ENCODE assay signal across 17 cellular contexts in the genomic region with DNA sequence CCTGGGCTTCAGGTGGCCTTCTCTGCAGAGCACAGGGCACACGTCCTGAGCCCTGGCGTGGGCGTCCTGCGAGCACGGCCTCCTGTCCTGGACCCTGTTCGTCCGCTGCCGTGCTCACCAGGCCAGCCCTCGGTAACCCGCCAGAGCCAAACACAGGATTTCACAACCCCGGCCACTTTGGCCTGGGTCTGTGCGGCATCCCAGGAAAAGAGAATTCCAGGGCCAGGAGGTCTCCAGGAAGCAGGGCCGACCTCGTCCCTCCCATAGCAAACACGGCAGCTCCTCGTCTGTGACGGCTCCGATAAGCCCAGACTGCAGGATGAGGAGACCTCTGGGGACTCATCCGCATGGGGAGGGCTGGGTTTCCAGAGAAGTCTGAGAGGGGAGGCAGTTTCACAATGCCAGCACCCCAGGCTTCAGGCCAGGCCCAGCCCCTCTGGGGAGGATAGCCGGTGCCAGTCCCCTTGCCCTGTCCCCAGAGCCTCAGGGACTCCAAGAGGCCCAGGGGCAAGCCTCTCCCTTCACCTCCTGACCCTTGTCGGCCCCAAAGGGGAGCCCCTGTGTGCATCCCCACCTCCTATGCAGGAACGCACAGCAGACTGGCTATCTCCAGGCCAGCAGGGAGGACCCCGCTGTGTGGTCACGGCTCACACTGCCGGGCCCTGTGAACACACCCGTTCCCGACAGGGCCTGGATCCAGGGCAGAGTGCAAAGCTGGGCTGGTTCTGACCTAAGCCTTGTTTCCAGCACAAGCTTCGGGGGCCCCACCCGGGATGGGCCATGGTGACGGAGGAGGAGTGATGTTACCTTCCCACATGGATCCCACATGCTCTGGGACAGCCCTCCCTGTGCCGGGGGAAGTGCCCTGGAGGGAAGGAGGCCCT. TPM values are rescaled to one million over a fixed set of nuclear protein-coding genes. Genes with fewer than 3 reads are reported as not detected.
DNase-seq lines count a peak whose midpoint lies in the region; ATAC-seq and TF ChIP-seq lines count a peak whose summit lies in the region.
"Had no signal": no experiment of that assay in that cellular context is flagged by ENCODE, and none has a peak within 500 bp of the region (broad histone marks: within the 10 kb centered on the region; RNA-seq: fewer than 3 reads in every experiment).

No MANE protein-coding gene starts in this region.

- 69% methylated on average over 31 of the region's 31 CpGs for WGBS in mesenchymal stem cell
- 44% methylated on average over 4 of the region's 31 CpGs for WGBS in suprapubic skin

- no peak overlapping the region for H2BK5ac ChIP-seq in mesenchymal stem cell (ENCODE audit: low read depth, low read length, poor library complexity, severe bottlenecking)

- no peak overlapping the region for H2AK5ac ChIP-seq in mesenchymal stem cell (ENCODE audit: low read length, severe bottlenecking)

- TF ChIP-seq CTCF in fibroblast of villous mesenchyme (IDR thresholded peaks at IDR 0.05; ENCODE audit: insufficient read depth, low read depth, low read length), result no peak
- TF ChIP-seq CTCF in suprapubic skin (IDR thresholded peaks at IDR 0.05), result no peak

- no peak for TF ChIP-seq EP300 in suprapubic skin (IDR thresholded peaks at IDR 0.05)

- H2AFZ ChIP-seq in mesenchymal stem cell (ENCODE audit: low read depth, low read length), result no peak overlapping the region
- H2AFZ ChIP-seq: PC-9 had no signal

- no peak overlapping the region for H3K4me2 ChIP-seq in mesenchymal stem cell (ENCODE audit: low read length, poor library complexity, severe bottlenecking)
- H3K4me2 ChIP-seq: PC-9 had no signal

- TF ChIP-seq POLR2A in suprapubic skin (IDR thresholded peaks at IDR 0.05) (no peak), GM18505 (IDR thresholded peaks at IDR 0.05; ENCODE audit: borderline replicate concordance, extremely low read depth, insufficient read depth, insufficient read length) (no peak)

- no peak overlapping the region for H3K23ac ChIP-seq in mesenchymal stem cell (ENCODE audit: low read length in 2 of 2)

- peak overlapping the region in 1 of 2 experiments; percentile 67 for H3K14ac ChIP-seq in mesenchymal stem cell (ENCODE audit: low read length in 2 of 2)

- DNase-seq in HuH-7.5 (ENCODE audit: low spot score), result peak; percentile 91
- peak; percentile 92 for DNase-seq in fibroblast of villous mesenchyme (ENCODE audit: low read depth)
- DNase-seq in mesenchymal stem cell, result peak; percentile 47
- peak; percentile 92 to 94 for DNase-seq in suprapubic skin (ENCODE audit: low spot score in 2 of 2)
- no peak for DNase-seq in cerebellar nuclear complex (lab: John Stamatoyannopoulos, UW)
- DNase-seq in NCI-H2196 treated with DMSO at 0.1 percent for 48 hours (lab: John Stamatoyannopoulos, UW; ENCODE audit: unreplicated experiment), result no peak
- DNase-seq in NCI-H345 treated with DMSO at 0.1 percent for 48 hours (lab: John Stamatoyannopoulos, UW; ENCODE audit: unreplicated experiment), result no peak
- DNase-seq: activated CD4-positive, alpha-beta memory T cell treated with anti-CD3 and anti-CD28 coated beads for 36 hours; activated T-cell treated with anti-CD3 and anti-CD28 coated beads, Interleukin-2, amount 50 U/mL, for 48 hours; amniotic stem cell; colonic mucosa; erythroblast; NCI-H1694 treated with DMSO at 0.1 percent for 48 hours; PC-9; stimulated activated CD4-positive, alpha-beta T cell treated with anti-CD3 and anti-CD28 coated beads, Interleukin-12 subunit alpha, Interleukin-12 subunit beta, amount 100 ng/mL, for 4 hours had no signal

- peak overlapping the region; percentile 94 for H4K91ac ChIP-seq in mesenchymal stem cell (ENCODE audit: low read length)

- H4K8ac ChIP-seq in mesenchymal stem cell (ENCODE audit: low read length), result peak overlapping the region; percentile 82

- H3K4me3 ChIP-seq in fibroblast of villous mesenchyme (ENCODE audit: low read depth, low read length) (no peak overlapping the region), mesenchymal stem cell (ENCODE audit: insufficient read depth in 1 of 2, low read depth in 1 of 2, low read length in 2 of 2) (no peak overlapping the region), suprapubic skin (no peak overlapping the region)
- H3K4me3 ChIP-seq: colonic mucosa, PC-9 had no signal

- H3K27ac ChIP-seq in mesenchymal stem cell (ENCODE audit: low read length, poor library complexity, severe bottlenecking) (no peak overlapping the region), suprapubic skin (peak overlapping the region; percentile 87)
- H3K27ac ChIP-seq: colonic mucosa, PC-9 had no signal

- no peaks in the 10 kb centered on the region for H3K36me3 ChIP-seq in mesenchymal stem cell (ENCODE audit: control insufficient read depth in 1 of 2, insufficient read depth in 2 of 2, low read depth in 1 of 2, low read length in 2 of 2)
- no peaks in the 10 kb centered on the region for H3K36me3 ChIP-seq in suprapubic skin
- H3K36me3 ChIP-seq: colonic mucosa had no signal

- H2BK12ac ChIP-seq in mesenchymal stem cell (ENCODE audit: low read length in 2 of 2), result peak overlapping the region; percentile 16 to 81

- peak overlapping the region; percentile 80 for H2BK120ac ChIP-seq in mesenchymal stem cell (ENCODE audit: low read depth, low read length)

- peak overlapping the region; percentile 48 for H3K9ac ChIP-seq in mesenchymal stem cell (ENCODE audit: low read length)

- H3K9me3 ChIP-seq in mesenchymal stem cell (ENCODE audit: control insufficient read depth, low read length) (no peaks in the 10 kb centered on the region), suprapubic skin (no peaks in the 10 kb centered on the region)
- H3K9me3 ChIP-seq: colonic mucosa had no signal

- peak overlapping the region; percentile 9 to 60 for H3K4ac ChIP-seq in mesenchymal stem cell (ENCODE audit: low read depth in 1 of 2, low read length in 2 of 2)

- ATAC-seq in GM18505 (IDR thresholded peaks at IDR 0.05; ENCODE audit: unreplicated experiment), result no peak

- no peaks in the 10 kb centered on the region for H3K79me1 ChIP-seq in mesenchymal stem cell (replicated peaks; ENCODE audit: low read length, poor library complexity, severe bottlenecking)

- H3K27me3 ChIP-seq in mesenchymal stem cell (ENCODE audit: control insufficient read depth in 1 of 2, insufficient read depth in 1 of 2, low read length in 2 of 2), result peaks cover 5 to 8% of the 10 kb centered on the region in 2 experiments
- H3K27me3 ChIP-seq in suprapubic skin, result no peaks in the 10 kb centered on the region
- H3K27me3 ChIP-seq: colonic mucosa had no signal

- peak overlapping the region; percentile 26 to 69 for H3K18ac ChIP-seq in mesenchymal stem cell (ENCODE audit: low read depth in 1 of 2, low read length in 2 of 2)

- H3K4me1 ChIP-seq in mesenchymal stem cell (ENCODE audit: control insufficient read depth, insufficient read depth, low read depth, low read length) (peaks cover 7% of the 10 kb centered on the region), suprapubic skin (peaks cover 21% of the 10 kb centered on the region)
- H3K4me1 ChIP-seq: colonic mucosa had no signal

- peak overlapping the region; percentile 86 for H2BK15ac ChIP-seq in mesenchymal stem cell (ENCODE audit: low read depth, poor library complexity, severe bottlenecking)

RNA-seq across cellular contexts. Expression of a gene that starts 22.3 kb away (rescaled TPM):
- 0.86 and 1.3 TPM in 2 replicates for total RNA-seq in fibroblast of villous mesenchyme
- 88.3 TPM for polyA plus RNA-seq in mesenchymal stem cell (2013, experiment 1 of 2)
- polyA plus RNA-seq in mesenchymal stem cell (2013, experiment 2 of 2), result 87.5 TPM
- 10 to 100 TPM in 2 of 4 donors, 1 to 10 TPM in 2; 3.3 to 22.5 (median 10.3) TPM for total RNA-seq in suprapubic skin
- total RNA-seq: activated CD4-positive, alpha-beta memory T cell treated with anti-CD3 and anti-CD28 coated beads for 36 hours; NCI-H460 had no signal

RNA-seq across cellular contexts. Expression of a gene that starts 48.2 kb away (rescaled TPM):
- total RNA-seq in fibroblast of villous mesenchyme (3.9 and 13.9 TPM in 2 replicates), suprapubic skin (10 to 100 TPM in 2 of 4 donors, 1 to 10 TPM in 2; 6.3 to 15.1 (median 9.9) TPM)
- 8.0 TPM for polyA plus RNA-seq in mesenchymal stem cell (2013, experiment 1 of 2)
- polyA plus RNA-seq in mesenchymal stem cell (2013, experiment 2 of 2), result 7.6 TPM

Comparison
In these comparisons a context has a peak if more than half of its experiments do, and no peak if none do; other contexts are left out.
1. DNase-seq: peak in HuH-7.5 (single experiment), fibroblast of villous mesenchyme (single experiment), mesenchymal stem cell (single experiment) and suprapubic skin (2 of 2); none in cerebellar nuclear complex (0 of 2), NCI-H2196 treated with DMSO at 0.1 percent for 48 hours (single experiment) and NCI-H345 treated with DMSO at 0.1 percent for 48 hours (single experiment).